Comparison of ENCODE assay signal across 14 cellular contexts in the genomic region with DNA sequence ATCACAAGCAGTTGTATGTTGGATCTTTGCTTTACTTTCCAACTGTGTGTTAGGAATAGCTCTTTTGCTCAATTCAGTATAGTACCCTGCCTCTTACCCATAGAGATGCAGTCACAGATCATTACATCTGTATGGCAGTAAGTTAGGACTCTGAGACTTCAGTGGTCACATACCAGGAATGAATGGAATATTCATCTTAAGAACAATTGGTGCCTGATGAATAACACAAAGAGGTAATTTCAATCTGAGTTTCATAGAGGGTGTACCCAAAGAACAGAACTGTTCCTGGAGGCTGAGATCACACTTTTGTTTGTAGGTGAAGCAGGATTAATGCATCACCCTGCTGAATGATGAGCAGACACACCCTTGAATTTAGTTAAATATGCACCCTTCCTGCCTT. TPM values are rescaled to one million over a fixed set of nuclear protein-coding genes. Genes with fewer than 3 reads are reported as not detected.
DNase-seq lines count a peak whose midpoint lies in the region; ATAC-seq, FAIRE-seq and TF ChIP-seq lines count a peak whose summit lies in the region.
"Had no signal": no experiment of that assay in that cellular context is flagged by ENCODE, and none has a peak within 500 bp of the region (broad histone marks: within the 10 kb centered on the region; RNA-seq: fewer than 3 reads in every experiment).

No MANE protein-coding gene starts in this region.

- H2BK15ac ChIP-seq in H1 (ENCODE audit: low read length) = no peak overlapping the region

- no peak overlapping the region for H3K18ac ChIP-seq in H1 (ENCODE audit: extremely low read depth, low read length)

- no peak overlapping the region for H2BK5ac ChIP-seq in H1 (ENCODE audit: low read depth, low read length)

- H3K9me2 ChIP-seq in PC-3 (replicated peaks; ENCODE audit: low read length) = no peaks in the 10 kb centered on the region

- no peaks in the 10 kb centered on the region for H3K79me1 ChIP-seq in H1 (ENCODE audit: low read depth, low read length)

- H3K56ac ChIP-seq in H1 (replicated peaks; ENCODE audit: insufficient read length, low read depth, low read length) = no peak overlapping the region

- H2BK20ac ChIP-seq in H1 (ENCODE audit: low read length) = no peak overlapping the region

- no peak overlapping the region for H4K5ac ChIP-seq in H1 (ENCODE audit: insufficient read length, low read depth, low read length)

- no peaks in the 10 kb centered on the region for H3K9me3 ChIP-seq in HEK293 (ENCODE audit: control insufficient read depth, insufficient read depth, low read depth, low read length)
- no peaks in the 10 kb centered on the region for H3K9me3 ChIP-seq in PC-3 (ENCODE audit: low read length)
- H3K9me3 ChIP-seq in H1 (ENCODE audit: insufficient read depth in 2 of 2, low read depth in 1 of 2, low read length in 1 of 2) = peaks cover 0 to 8% of the 10 kb centered on the region in 2 experiments; a peak in 1 of 4 replicates
- H3K9me3 ChIP-seq in neural progenitor cell (ENCODE audit: low read depth) = no peaks in the 10 kb centered on the region

- H3K36me3 Mint-ChIP-seq in neural progenitor cell = no peaks in the 10 kb centered on the region
- H3K36me3 Mint-ChIP-seq in activated CD4-positive, alpha-beta T cell treated with anti-CD3 and anti-CD28 coated beads, Interleukin-2, amount 10 ng/mL, durations not matched to agents 24 days and 14 days (ENCODE audit: low read depth) = no peaks in the 10 kb centered on the region
- H3K36me3 Mint-ChIP-seq: CD8-positive, alpha-beta memory T cell had no signal

- H4K8ac ChIP-seq in H1 (ENCODE audit: extremely low read depth, insufficient read depth, low read length) = no peak overlapping the region

- H3K4me1 ChIP-seq in HEK293 (ENCODE audit: control insufficient read depth, insufficient read depth, low read length) = no peaks in the 10 kb centered on the region
- H3K4me1 ChIP-seq in PC-3 (ENCODE audit: insufficient read depth, low read length) = peaks cover 8% of the 10 kb centered on the region; the same call in 1 of the 2 replicates
- H3K4me1 ChIP-seq in H1 (replicated peaks in 1 of 4; ENCODE audit: control insufficient read depth in 3 of 4, insufficient read depth in 4 of 4, low read length in 3 of 4) = peaks cover 0 to 5% (median 2%) of the 10 kb centered on the region in 4 experiments; a peak in 3 of 7 replicates
- H3K4me1 ChIP-seq in neural progenitor cell = no peaks in the 10 kb centered on the region
- H3K4me1 ChIP-seq: BLaER1 had no signal

- no peak for TF ChIP-seq CTCF in HEK293 (tag by site-specific recombination; IDR thresholded peaks at IDR 0.05)
- no peak for TF ChIP-seq CTCF in PC-3 (conservative IDR thresholded peaks at IDR 0.05; ENCODE audit: low read depth, low read length)
- TF ChIP-seq CTCF in H1 (IDR thresholded peaks at IDR 0.05; ENCODE audit: control extremely low read depth in 1 of 3, insufficient read depth in 1 of 3, low read depth in 1 of 3, low read length in 3 of 3) = no peak
- TF ChIP-seq CTCF in neural progenitor cell (IDR thresholded peaks at IDR 0.05) = no peak

- H4K91ac ChIP-seq in H1 (replicated peaks; ENCODE audit: insufficient read length, low read length) = no peak overlapping the region

- CTCF ChIA-PET in HEK293 (lab: Yijun Ruan, JAX) (interaction anchor here (0.6 to 1.0 kb wide), 2 partner anchors 97 to 201 kb away, joined by 3 to 4 read pairs; no protein-coding TSS in a partner anchor), PC-3 (lab: Charles Lee) (interaction anchor here (0.6 kb wide), 2 partner anchors 84 to 979 kb away, joined by 3 to 4 read pairs; no protein-coding TSS in a partner anchor), H1 (lab: Charles Lee; ENCODE audit: partially characterized antibody) (interaction anchor here (1.1 to 1.8 kb wide), 2 partner anchors 12 to 123 kb away, joined by 3 to 4 read pairs; no protein-coding TSS in a partner anchor)

- no peak overlapping the region for H3K4ac ChIP-seq in H1 (replicated peaks; ENCODE audit: insufficient read length, low read depth, low read length)

- DNase-seq in PC-3 (no peak), H1 (ENCODE audit: low read depth in 1 of 2, low spot score in 2 of 2) (no peak), neural progenitor cell (ENCODE audit: low spot score) (no peak), hepatic stellate cell (ENCODE audit: low spot score) (no peak), NAMALWA (ENCODE audit: low spot score) (no peak)
- DNase-seq in activated CD4-positive, alpha-beta T cell treated with anti-CD3 and anti-CD28 coated beads, Interleukin-2, amount 10 ng/mL, durations not matched to agents 24 days and 14 days = no peak
- DNase-seq: CD8-positive, alpha-beta memory T cell; DMS 273 treated with DMSO at 0.1 percent for 48 hours; H7; KBM-7; NCI-H1092; NCI-H510A had no signal

- intact Hi-C loops in PC-3 (cut with micrococcal nuclease) = no loop called here
- intact Hi-C loops in activated CD4-positive, alpha-beta T cell treated with anti-CD3 and anti-CD28 coated beads, Interleukin-2, amount 10 ng/mL, durations not matched to agents 24 days and 14 days (cut with micrococcal nuclease) = no loop called here

- H2AFZ ChIP-seq in PC-3 (ENCODE audit: low read length) = peak overlapping the region; percentile 62
- 0 out of 2 replicates have a peak overlapping the region, but pooled peaks have one; percentile 12 for H2AFZ ChIP-seq in H1 (ENCODE audit: low read length)
- H2AFZ ChIP-seq in neural progenitor cell (replicated peaks) = peak overlapping the region; percentile 31

- H3K27ac ChIP-seq in HEK293 (ENCODE audit: extremely low read depth, low read depth, low read length) (no peak overlapping the region), PC-3 (ENCODE audit: low read length) (no peak overlapping the region), H1 (ENCODE audit: low read depth, low read length) (no peak overlapping the region), neural progenitor cell (no peak overlapping the region)
- H3K27ac ChIP-seq: BLaER1 had no signal

- H4K20me1 ChIP-seq in PC-3 (ENCODE audit: low read length) (no peaks in the 10 kb centered on the region), H1 (replicated peaks in 1 of 2; ENCODE audit: control insufficient read depth in 1 of 2, insufficient read depth in 2 of 2, low read length in 2 of 2) (no peaks in the 10 kb centered on the region), neural progenitor cell (ENCODE audit: low read depth) (no peaks in the 10 kb centered on the region)
- H4K20me1 ChIP-seq: BLaER1 had no signal

- no peak for FAIRE-seq in H1 (lab: Jason Lieb, UNC)

- H3K4me2 ChIP-seq in PC-3 (ENCODE audit: low read length) (peak overlapping the region; percentile 57; the same call in 1 of the 2 replicates), H1 (ENCODE audit: insufficient read depth in 1 of 2, low read depth in 2 of 2, low read length in 2 of 2) (peak overlapping the region in 1 of 2 experiments; percentile 21; a peak in 1 of 4 replicates), neural progenitor cell (no peak overlapping the region)
- H3K4me2 ChIP-seq: BLaER1 had no signal

- H3K9me3 Mint-ChIP-seq in neural progenitor cell = peaks cover 3% of the 10 kb centered on the region
- no peaks in the 10 kb centered on the region for H3K9me3 Mint-ChIP-seq in activated CD4-positive, alpha-beta T cell treated with anti-CD3 and anti-CD28 coated beads, Interleukin-2, amount 10 ng/mL, durations not matched to agents 24 days and 14 days
- H3K9me3 Mint-ChIP-seq: CD8-positive, alpha-beta memory T cell had no signal

- no peak overlapping the region for H3K23ac ChIP-seq in H1 (ENCODE audit: insufficient read length)

- H3K4me3 ChIP-seq in HEK293 (ENCODE audit: low read depth, low read length) (no peak overlapping the region), PC-3 (ENCODE audit: low read length) (no peak overlapping the region), H1 (ENCODE audit: extremely low read depth in 1 of 4, insufficient read depth in 2 of 4, low read depth in 3 of 4, low read length in 4 of 4) (no peak overlapping the region), neural progenitor cell (no peak overlapping the region)
- H3K4me3 ChIP-seq: BLaER1 had no signal

- H3K79me2 ChIP-seq in PC-3 (ENCODE audit: low read length) = no peaks in the 10 kb centered on the region
- H3K79me2 ChIP-seq in H1 (ENCODE audit: control insufficient read depth in 1 of 2, insufficient read depth in 2 of 2, low read length in 2 of 2) = no peaks in the 10 kb centered on the region
- no peaks in the 10 kb centered on the region for H3K79me2 ChIP-seq in neural progenitor cell (ENCODE audit: low read depth)

- no peak overlapping the region for H2BK120ac ChIP-seq in H1 (replicated peaks; ENCODE audit: low read depth, low read length)

- POLR2A ChIA-PET in HEK293 (lab: Yijun Ruan, JAX) = interaction anchor here (0.5 kb wide), 1 partner anchor 77 kb away, joined by 4 read pairs; no protein-coding TSS in a partner anchor
- POLR2A ChIA-PET in PC-3 (lab: Charles Lee; ENCODE audit: unreplicated experiment) = no interaction called here
- POLR2A ChIA-PET in H1 (lab: Charles Lee; ENCODE audit: partially characterized antibody) = interaction anchor here (0.8 to 0.9 kb wide), 2 partner anchors 9 to 42 kb away, joined by 3 read pairs; no protein-coding TSS in a partner anchor

- H3F3A ChIP-seq in PC-3 (ENCODE audit: low read length, unreplicated experiment) (no peaks in the 10 kb centered on the region), neural progenitor cell (ENCODE audit: low read depth) (peaks cover 3% of the 10 kb centered on the region)

- no peak for TF ChIP-seq POLR2A in H1 (IDR thresholded peaks at IDR 0.05; ENCODE audit: control extremely low read depth in 1 of 2, low read depth in 2 of 2, low read length in 2 of 2)

- no peak overlapping the region for H3K27ac Mint-ChIP-seq in neural progenitor cell
- no peak overlapping the region for H3K27ac Mint-ChIP-seq in activated CD4-positive, alpha-beta T cell treated with anti-CD3 and anti-CD28 coated beads, Interleukin-2, amount 10 ng/mL, durations not matched to agents 24 days and 14 days
- H3K27ac Mint-ChIP-seq: CD8-positive, alpha-beta memory T cell had no signal

- no peaks in the 10 kb centered on the region for H3K23me2 ChIP-seq in H1 (ENCODE audit: low read depth, low read length)

- H3K27me3 Mint-ChIP-seq in neural progenitor cell (ENCODE audit: insufficient read depth, low read depth) = no peaks in the 10 kb centered on the region
- peaks cover 2% of the 10 kb centered on the region for H3K27me3 Mint-ChIP-seq in activated CD4-positive, alpha-beta T cell treated with anti-CD3 and anti-CD28 coated beads, Interleukin-2, amount 10 ng/mL, durations not matched to agents 24 days and 14 days

- H3K4me3 Mint-ChIP-seq in neural progenitor cell = no peak overlapping the region
- no peak overlapping the region for H3K4me3 Mint-ChIP-seq in activated CD4-positive, alpha-beta T cell treated with anti-CD3 and anti-CD28 coated beads, Interleukin-2, amount 10 ng/mL, durations not matched to agents 24 days and 14 days
- H3K4me3 Mint-ChIP-seq: CD8-positive, alpha-beta memory T cell had no signal

- H3K9ac ChIP-seq in PC-3 (ENCODE audit: low read length) (no peak overlapping the region), H1 (replicated peaks in 1 of 4; ENCODE audit: extremely low read depth in 1 of 4, low read depth in 3 of 4, low read length in 3 of 4) (no peak overlapping the region), neural progenitor cell (no peak overlapping the region)
- H3K9ac ChIP-seq: BLaER1 had no signal

- H2BK12ac ChIP-seq in H1 (ENCODE audit: low read depth, low read length) = 0 out of 2 replicates have a peak overlapping the region, but pooled peaks have one; percentile 35

- no peak overlapping the region for H3K14ac ChIP-seq in H1 (ENCODE audit: insufficient read length)

- TF ChIP-seq RAD21 in H1 (IDR thresholded peaks at IDR 0.05 in 1 of 2, conservative IDR thresholded peaks at IDR 0.05 in 1 of 2; ENCODE audit: low read depth in 2 of 2, low read length in 2 of 2) = no peak

- TF ChIP-seq EP300 in H1 (IDR thresholded peaks at IDR 0.05; ENCODE audit: borderline replicate concordance in 1 of 2, low read depth in 2 of 2, low read length in 2 of 2) = no peak

- no peaks in the 10 kb centered on the region for H3K27me3 ChIP-seq in PC-3 (ENCODE audit: low read length)
- H3K27me3 ChIP-seq in H1 (replicated peaks in 1 of 4; ENCODE audit: control insufficient read depth in 3 of 4, extremely low read depth in 1 of 4, insufficient read depth in 3 of 4, low read length in 3 of 4) = no peaks in the 10 kb centered on the region
- H3K27me3 ChIP-seq in neural progenitor cell = no peaks in the 10 kb centered on the region
- H3K27me3 ChIP-seq: BLaER1 had no signal

- no peaks in the 10 kb centered on the region for H3K36me3 ChIP-seq in HEK293 (ENCODE audit: control insufficient read depth in 2 of 2, insufficient read depth in 1 of 2, low read length in 2 of 2)
- H3K36me3 ChIP-seq in PC-3 (ENCODE audit: low read depth, low read length) = no peaks in the 10 kb centered on the region
- H3K36me3 ChIP-seq in H1 (ENCODE audit: control insufficient read depth in 2 of 4, insufficient read depth in 4 of 4, low read length in 3 of 4) = 0 out of 8 replicates have a peak, but pooled peaks cover 0 to 2% (median 0%) of the 10 kb centered on the region in 4 experiments
- H3K36me3 ChIP-seq in neural progenitor cell = no peaks in the 10 kb centered on the region
- H3K36me3 ChIP-seq: BLaER1 had no signal

- BruUV-seq in PC-3 (replicated peaks; lab: Mats Ljungman, UMichigan) = no TSS peak

- H2AK5ac ChIP-seq in H1 (ENCODE audit: low read depth, low read length) = no peak overlapping the region

- peak; percentile 15 for ATAC-seq in PC-3

- H3K4me1 Mint-ChIP-seq in neural progenitor cell = peaks cover 7% of the 10 kb centered on the region
- no peaks in the 10 kb centered on the region for H3K4me1 Mint-ChIP-seq in activated CD4-positive, alpha-beta T cell treated with anti-CD3 and anti-CD28 coated beads, Interleukin-2, amount 10 ng/mL, durations not matched to agents 24 days and 14 days
- H3K4me1 Mint-ChIP-seq: CD8-positive, alpha-beta memory T cell had no signal

RNA-seq across cellular contexts. Expression of a gene that starts 28.7 kb away (rescaled TPM):
- total RNA-seq in PC-3 (2014; rRNA removed) = 21.3 and 27.1 TPM in 2 replicates
- 40.8 and 43.3 TPM in 2 replicates for total RNA-seq in H1 (2021; fragmentation: NEBNext Ultra II Directional; extraction: Animal tissue kit (Norgen Biotek cat#: 25700))
- 10.4 and 14.7 TPM in 2 replicates for polyA plus RNA-seq in H1 (2011; rRNA removed)
- 18.0 TPM for polyA plus RNA-seq in H1 (2011; cell fraction: cytosol; rRNA removed)
- 20.1 TPM for polyA plus RNA-seq in H1 (2011; cell fraction: nucleus; rRNA removed)
- polyA plus RNA-seq in H1 (2012, experiment 1 of 2) = 20.9 to 26.8 TPM (median 23.9 TPM) in 4 replicates
- 4.9 TPM for polyA plus RNA-seq in H1 (2012, experiment 2 of 2)
- polyA plus RNA-seq in H1 (2013, experiment 1 of 2) = 14.8 TPM
- polyA plus RNA-seq in H1 (2013, experiment 2 of 2) = 14.9 TPM
- 30.6 and 36.4 TPM in 2 replicates for polyA minus RNA-seq in H1 (2011; rRNA and poly(A)+ RNA removed)
- polyA minus RNA-seq in H1 (2011; cell fraction: cytosol; rRNA and poly(A)+ RNA removed) = 24.3 TPM
- polyA minus RNA-seq in H1 (2011; cell fraction: nucleus; rRNA and poly(A)+ RNA removed) = 37.2 TPM
- 26.0 and 29.0 TPM in 2 replicates for total RNA-seq in neural progenitor cell (ENCODE audit: low replicate concordance)
- total RNA-seq in activated CD4-positive, alpha-beta T cell treated with anti-CD3 and anti-CD28 coated beads, Interleukin-2, amount 10 ng/mL, durations not matched to agents 24 days and 14 days = not detected in 2 replicates

Comparison
In these comparisons a context has a peak if more than half of its experiments do, and no peak if none do; other contexts are left out.
1. H2AFZ ChIP-seq: peak in every context shown above with its lines; median percentile 62 in PC-3; 31 in neural progenitor cell; 12 in H1.
2. RNA of a gene that starts 28.7 kb away (total RNA-seq): 40.8 to 43.3 TPM in H1, 26.0 to 29.0 TPM in neural progenitor cell and 21.3 to 27.1 TPM in PC-3; not detected in activated CD4-positive, alpha-beta T cell treated with anti-CD3 and anti-CD28 coated beads, Interleukin-2, amount 10 ng/mL, durations not matched to agents 24 days and 14 days; every median in the first group is over 10 times any median in the second.